In genomic region chr1:222711319-222712252, GRCh38 we compare ENCODE assay signal across 8 cellular contexts. TPM values are rescaled to one million over a fixed set of nuclear protein-coding genes. Genes with fewer than 3 reads are reported as not detected.
DNase-seq lines count a peak whose midpoint lies in the region; ATAC-seq and TF ChIP-seq lines count a peak whose summit lies in the region.

No MANE protein-coding gene starts in this region.

- H3K36me3 ChIP-seq in neural progenitor cell = no peaks in the 10 kb centered on the region

- CTCF ChIA-PET in RWPE1 (lab: Yijun Ruan, JAX) = no interaction called here

- H3K4me1 Mint-ChIP-seq in neural progenitor cell = peaks cover 20% of the 10 kb centered on the region

- peaks cover 71% of the 10 kb centered on the region for H3K79me2 ChIP-seq in neural progenitor cell (ENCODE audit: low read depth)

- H3K4me1 ChIP-seq in neural progenitor cell = peaks cover 7% of the 10 kb centered on the region

- peaks cover 18% of the 10 kb centered on the region for H3K36me3 Mint-ChIP-seq in neural progenitor cell

- H3K9ac ChIP-seq in neural progenitor cell = peak overlapping the region; percentile 59

- no peaks in the 10 kb centered on the region for H3K27me3 ChIP-seq in neural progenitor cell

- peak; percentile 32 for ATAC-seq in GM21619 (IDR thresholded peaks at IDR 0.05; ENCODE audit: unreplicated experiment)

- H3K4me2 ChIP-seq in neural progenitor cell = peak overlapping the region; percentile 87

- no peaks in the 10 kb centered on the region for H3K9me3 ChIP-seq in neural progenitor cell (ENCODE audit: low read depth)

- POLR2A ChIA-PET in RWPE1 (lab: Yijun Ruan, JAX; ENCODE audit: low non-redundant PET) = no interaction called here

- H3K4me3 Mint-ChIP-seq in neural progenitor cell = peak overlapping the region; percentile 100

- H3K27ac ChIP-seq in RWPE1 (peak overlapping the region; percentile 97), neural progenitor cell (peak overlapping the region; percentile 84), temporal lobe (ENCODE audit: low read depth, low read length) (peak overlapping the region; percentile 99)

- H2AFZ ChIP-seq in neural progenitor cell (replicated peaks) = peak overlapping the region; percentile 73

- H3K27me3 Mint-ChIP-seq in neural progenitor cell (ENCODE audit: insufficient read depth, low read depth) = peaks cover 3% of the 10 kb centered on the region

- H3K9me3 Mint-ChIP-seq in neural progenitor cell = peaks cover 2% of the 10 kb centered on the region

- no peaks in the 10 kb centered on the region for H4K20me1 ChIP-seq in neural progenitor cell (ENCODE audit: low read depth)

- DNase-seq in DMS79 (lab: John Stamatoyannopoulos, UW) (peak; percentile 23), HuH-7.5 (ENCODE audit: low spot score) (peak; percentile 30), RWPE1 (ENCODE audit: low spot score) (peak; percentile 80), fibroblast of the aortic adventitia (ENCODE audit: low read depth) (peak; percentile 59), neural progenitor cell (ENCODE audit: low spot score) (peak; percentile 63)
- DNase-seq in activated effector memory CD4-positive, alpha-beta T cell treated with Interleukin-2 at 50 U/mL for 16 hours = peak; percentile 55

- TF ChIP-seq CTCF in RWPE1 (conservative IDR thresholded peaks at IDR 0.05; ENCODE audit: low read depth) (no peak), fibroblast of the aortic adventitia (IDR thresholded peaks at IDR 0.05; ENCODE audit: insufficient read depth, low read length) (no peak), neural progenitor cell (IDR thresholded peaks at IDR 0.05) (no peak)

- peak overlapping the region; percentile 48 for H3K27ac Mint-ChIP-seq in neural progenitor cell

- H3K4me3 ChIP-seq in fibroblast of the aortic adventitia (ENCODE audit: low read depth, low read length) = peak overlapping the region; percentile 81
- peak overlapping the region; percentile 92 for H3K4me3 ChIP-seq in neural progenitor cell

- peaks cover 9% of the 10 kb centered on the region for H3F3A ChIP-seq in neural progenitor cell (ENCODE audit: low read depth)

RNA-seq across cellular contexts. Expression of gene AIDA, which starts 0.7 kb away (rescaled TPM):
- 35.6 and 119 TPM in 2 replicates for total RNA-seq in fibroblast of the aortic adventitia (ENCODE audit: low replicate concordance)
- 52.1 and 75.2 TPM in 2 replicates for total RNA-seq in neural progenitor cell (ENCODE audit: low replicate concordance)
- total RNA-seq in temporal lobe = 38.6 TPM

RNA-seq across cellular contexts. Expression of gene BROX, which starts 0.8 kb away (rescaled TPM):
- total RNA-seq in fibroblast of the aortic adventitia (ENCODE audit: low replicate concordance) (67.5 and 101 TPM in 2 replicates), neural progenitor cell (ENCODE audit: low replicate concordance) (48.5 and 74.7 TPM in 2 replicates), temporal lobe (37.6 TPM)

RNA-seq across cellular contexts. Expression of gene FAM177B, which starts 25.4 kb away (rescaled TPM):
- not detected in 2 replicates for total RNA-seq in fibroblast of the aortic adventitia (ENCODE audit: low replicate concordance)
- total RNA-seq in neural progenitor cell (ENCODE audit: low replicate concordance) = not detected in 2 replicates
- not detected for total RNA-seq in temporal lobe

Comparison
In these comparisons a context has a peak if more than half of its experiments do, and no peak if none do; other contexts are left out.
1. Peak in every context shown above with its lines: DNase-seq, ATAC-seq, H3K4me3 ChIP-seq and H3K27ac ChIP-seq.
2. DNase-seq: peak in every context shown above with its lines; median percentile 80 in RWPE1; 63 in neural progenitor cell; 59 in fibroblast of the aortic adventitia; 55 in activated effector memory CD4-positive, alpha-beta T cell treated with Interleukin-2 at 50 U/mL for 16 hours; 30 in HuH-7.5; 23 in DMS79.